Comparison of ENCODE assay signal across 16 cellular contexts in the genomic region with DNA sequence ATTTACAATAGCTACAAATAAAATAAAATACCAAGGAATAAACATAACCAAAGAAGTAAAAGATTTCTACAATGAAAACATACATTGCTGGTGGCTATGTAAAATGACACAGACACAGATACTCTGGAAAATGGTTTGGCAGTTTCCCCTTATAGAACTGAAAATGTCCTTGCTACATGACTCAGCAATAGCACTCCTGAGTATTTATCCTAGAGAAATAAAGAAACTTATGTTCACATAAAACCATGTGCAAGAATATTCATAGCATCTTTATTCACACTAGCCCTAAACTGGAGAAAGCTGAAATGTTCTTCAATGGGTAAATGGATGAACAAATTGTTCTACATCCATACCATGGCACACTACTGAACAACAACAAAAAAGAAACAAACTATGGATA.
"Had no signal": no experiment of that assay in that cellular context is flagged by ENCODE, and none has a peak within 500 bp of the region (broad histone marks: within the 10 kb centered on the region; RNA-seq: fewer than 3 reads in every experiment).

No MANE protein-coding gene starts in this region.

- H3K27ac ChIP-seq: right atrium auricular region, skin epidermis had no signal

- H3K27me3 ChIP-seq: right atrium auricular region had no signal

- H3K4me3 ChIP-seq: right atrium auricular region, skin epidermis had no signal

- H3K36me3 ChIP-seq: right atrium auricular region had no signal

- ATAC-seq: activated naive CD4-positive, alpha-beta T cell treated with anti-CD3 and anti-CD28 coated beads, Interleukin-2, amount 50 U/mL, for 72 hours; activated T-cell treated with anti-CD3 and anti-CD28 coated beads, Interleukin-2, amount 50 U/mL, for 72 hours had no signal

- DNase-seq: activated CD4-positive, alpha-beta T cell treated with anti-CD3 and anti-CD28 coated beads, Interleukin-2, amount 10 ng/mL, durations not matched to agents 7 days and 5 days; activated CD8-positive, alpha-beta memory T cell treated with anti-CD3 and anti-CD28 coated beads, Interleukin-2, amount 50 U/mL, for 48 hours; activated gamma-delta T cell; activated T-cell treated with anti-CD3 and anti-CD28 coated beads, Interleukin-2, amount 50 U/mL, for 72 hours; amniotic stem cell; effector memory CD4-positive, alpha-beta T cell; mesenchymal stem cell; occipital lobe; stimulated activated CD4-positive, alpha-beta T cell treated with anti-CD3 and anti-CD28 coated beads, Interleukin-15, amount 100 ng/mL, for 24 hours; stimulated activated CD4-positive, alpha-beta T cell treated with anti-CD3 and anti-CD28 coated beads, Interleukin-4, amount 100 ng/mL, for 24 hours; stimulated activated naive CD4-positive, alpha-beta T cell; substantia nigra; trophoblast cell had no signal
